ENCODE assay signal across 12 cellular contexts in genomic region chr2:216055661-216056060, GRCh38.
"Had no signal": no experiment of that assay in that cellular context is flagged by ENCODE, and none has a peak within 500 bp of the region (broad histone marks: within the 10 kb centered on the region; RNA-seq: fewer than 3 reads in every experiment).

No MANE protein-coding gene starts in this region.

- ATAC-seq: SK-N-SH treated with all-trans-retinoic acid at 6 μM for 48 hours; stimulated activated naive CD8-positive, alpha-beta T cell treated with anti-CD3 and anti-CD28 coated beads, Interleukin-15, amount 100 ng/mL, for 72 hours had no signal

- DNase-seq: activated CD4-positive, alpha-beta T cell treated with anti-CD3 and anti-CD28 coated beads, Interleukin-2, amount 50 U/mL, for 48 hours; activated CD4-positive, CD25-positive, alpha-beta regulatory T cell; activated naive CD8-positive, alpha-beta T cell treated with anti-CD3 and anti-CD28 coated beads for 36 hours; brain microvascular endothelial cell; dermis blood vessel endothelial cell; erythroblast; hypothalamus; stimulated activated CD4-positive, alpha-beta T cell treated with anti-CD3 and anti-CD28 coated beads, Interleukin-2, amount 100 ng/mL, for 48 hours; stimulated activated naive CD8-positive, alpha-beta T cell treated with anti-CD3 and anti-CD28 coated beads, Interleukin-15, amount 100 ng/mL, for 72 hours; testis had no signal

- H3K27me3 Mint-ChIP-seq: activated naive CD8-positive, alpha-beta T cell treated with anti-CD3 and anti-CD28 coated beads for 36 hours; stimulated activated naive CD8-positive, alpha-beta T cell treated with anti-CD3 and anti-CD28 coated beads, Interleukin-15, amount 100 ng/mL, for 72 hours had no signal

- FAIRE-seq: TTC549 had no signal

- H3K9me3 Mint-ChIP-seq: stimulated activated naive CD8-positive, alpha-beta T cell treated with anti-CD3 and anti-CD28 coated beads, Interleukin-15, amount 100 ng/mL, for 72 hours had no signal

- H3K4me3 Mint-ChIP-seq: activated naive CD8-positive, alpha-beta T cell treated with anti-CD3 and anti-CD28 coated beads for 36 hours; stimulated activated naive CD8-positive, alpha-beta T cell treated with anti-CD3 and anti-CD28 coated beads, Interleukin-15, amount 100 ng/mL, for 72 hours had no signal

- H3K27ac Mint-ChIP-seq: activated naive CD8-positive, alpha-beta T cell treated with anti-CD3 and anti-CD28 coated beads for 36 hours; stimulated activated naive CD8-positive, alpha-beta T cell treated with anti-CD3 and anti-CD28 coated beads, Interleukin-15, amount 100 ng/mL, for 72 hours had no signal
